In genomic region chr2:15230599-15231192, GRCh38 we compare ENCODE assay signal across 14 cellular contexts.
DNase-seq lines count a peak whose midpoint lies in the region; ATAC-seq, FAIRE-seq and TF ChIP-seq lines count a peak whose summit lies in the region.
"Had no signal": no experiment of that assay in that cellular context is flagged by ENCODE, and none has a peak within 500 bp of the region (broad histone marks: within the 10 kb centered on the region; RNA-seq: fewer than 3 reads in every experiment).

No MANE protein-coding gene starts in this region.

- TF ChIP-seq RAD21 in SK-N-SH (IDR thresholded peaks at IDR 0.05; ENCODE audit: low read length), result no peak

- WGBS in SK-N-SH (ENCODE audit: low lambda C conversion rate), result 100% methylated on average over 7 of the region's 7 CpGs

- no peak overlapping the region for H3K4me2 ChIP-seq in GM23338
- no peak overlapping the region for H3K4me2 ChIP-seq in neural progenitor cell
- H3K4me2 ChIP-seq in SK-N-SH, result no peak overlapping the region

- H3K27ac ChIP-seq in GM23338 (ENCODE audit: low read depth) (no peak overlapping the region), neural progenitor cell (peak overlapping the region; percentile 19), SK-N-SH (ENCODE audit: low read depth in 2 of 2, low read length in 1 of 2) (no peak overlapping the region)

- ATAC-seq in GM23338 (peak; percentile 71), GM19467 (IDR thresholded peaks at IDR 0.05; ENCODE audit: unreplicated experiment) (no peak)

- H3K79me2 ChIP-seq in GM23338 (replicated peaks; ENCODE audit: insufficient read depth), result no peaks in the 10 kb centered on the region
- H3K79me2 ChIP-seq in neural progenitor cell (ENCODE audit: low read depth), result no peaks in the 10 kb centered on the region
- H3K79me2 ChIP-seq in SK-N-SH (ENCODE audit: insufficient read depth), result no peaks in the 10 kb centered on the region

- H3K27ac Mint-ChIP-seq in GM23338 (no peak overlapping the region), brain (peak overlapping the region in 3 of 5 experiments; percentile 20 to 32 (median 31)), neural progenitor cell (peak overlapping the region; percentile 68)
- H3K27ac Mint-ChIP-seq: B cell; CD4-positive, alpha-beta T cell had no signal

- H3K27me3 ChIP-seq in GM23338 (ENCODE audit: insufficient read depth) (no peaks in the 10 kb centered on the region), neural progenitor cell (no peaks in the 10 kb centered on the region), SK-N-SH (ENCODE audit: insufficient read depth) (no peaks in the 10 kb centered on the region)

- H3K4me3 Mint-ChIP-seq in GM23338 (no peak overlapping the region), brain (no peak overlapping the region), neural progenitor cell (no peak overlapping the region)
- H3K4me3 Mint-ChIP-seq: B cell; CD4-positive, alpha-beta T cell had no signal

- no peaks in the 10 kb centered on the region for H4K20me1 ChIP-seq in GM23338 (replicated peaks; ENCODE audit: insufficient read depth)
- H4K20me1 ChIP-seq in neural progenitor cell (ENCODE audit: low read depth), result no peaks in the 10 kb centered on the region
- H4K20me1 ChIP-seq in SK-N-SH (ENCODE audit: insufficient read depth), result no peaks in the 10 kb centered on the region

- no peaks in the 10 kb centered on the region for H3F3A ChIP-seq in GM23338 (replicated peaks; ENCODE audit: low read depth)
- no peaks in the 10 kb centered on the region for H3F3A ChIP-seq in neural progenitor cell (ENCODE audit: low read depth)
- H3F3A ChIP-seq in SK-N-SH (replicated peaks; ENCODE audit: insufficient read depth), result no peaks in the 10 kb centered on the region

- TF ChIP-seq CTCF in GM23338 (conservative IDR thresholded peaks at IDR 0.05; ENCODE audit: low read depth in 2 of 2), result no peak
- no peak for TF ChIP-seq CTCF in brain (conservative IDR thresholded peaks at IDR 0.05)
- no peak for TF ChIP-seq CTCF in neural progenitor cell (IDR thresholded peaks at IDR 0.05)
- TF ChIP-seq CTCF in SK-N-SH (IDR thresholded peaks at IDR 0.05), result no peak

- no peaks in the 10 kb centered on the region for H3K4me1 Mint-ChIP-seq in GM23338
- peaks cover 13% of the 10 kb centered on the region for H3K4me1 Mint-ChIP-seq in brain
- H3K4me1 Mint-ChIP-seq in neural progenitor cell, result peaks cover 23% of the 10 kb centered on the region
- H3K4me1 Mint-ChIP-seq: B cell had no signal

- H3K9me2 ChIP-seq in GM23338 (ENCODE audit: insufficient read depth) (no peaks in the 10 kb centered on the region), SK-N-SH (no peaks in the 10 kb centered on the region)

- H3K4me1 ChIP-seq in GM23338 (ENCODE audit: insufficient read depth), result no peaks in the 10 kb centered on the region
- H3K4me1 ChIP-seq in neural progenitor cell, result no peaks in the 10 kb centered on the region
- H3K4me1 ChIP-seq in SK-N-SH (ENCODE audit: control insufficient read depth in 1 of 2, insufficient read depth in 2 of 2, low read depth in 1 of 2, low read length in 1 of 2), result no peaks in the 10 kb centered on the region
- H3K4me1 ChIP-seq: HAP-1 had no signal

- H3K9ac ChIP-seq in neural progenitor cell (no peak overlapping the region), SK-N-SH (no peak overlapping the region)

- POLR2A ChIA-PET in SK-N-SH (lab: Yijun Ruan, JAX), result no interaction called here

- peak; percentile 3 for DNase-seq in GM23338 (ENCODE audit: low spot score)
- peak; percentile 20 for DNase-seq in neural progenitor cell (ENCODE audit: low spot score)
- no peak for DNase-seq in urothelium cell line (ENCODE audit: low spot score)
- DNase-seq in SK-N-SH, result no peak
- DNase-seq in posterior vena cava (ENCODE audit: low spot score), result no peak
- DNase-seq: C1 segment of cervical spinal cord; Calu3; CD4-positive, alpha-beta T cell; DMS 273 treated with DMSO at 0.1 percent for 48 hours; GOT3 had no signal

- TF ChIP-seq EP300 in SK-N-SH (IDR thresholded peaks at IDR 0.05; ENCODE audit: borderline replicate concordance in 1 of 2, low read depth in 1 of 2, low read length in 1 of 2), result no peak

- H2AFZ ChIP-seq in GM23338 (no peak overlapping the region), neural progenitor cell (replicated peaks) (no peak overlapping the region), SK-N-SH (ENCODE audit: low read depth) (no peak overlapping the region)

- no peaks in the 10 kb centered on the region for H3K9me3 Mint-ChIP-seq in GM23338
- H3K9me3 Mint-ChIP-seq in brain, result peaks cover 0 to 16% (median 6%) of the 10 kb centered on the region in 5 experiments
- peaks cover 12% of the 10 kb centered on the region for H3K9me3 Mint-ChIP-seq in neural progenitor cell
- H3K9me3 Mint-ChIP-seq: CD4-positive, alpha-beta T cell had no signal

- CTCF ChIA-PET in SK-N-SH (lab: Yijun Ruan, JAX), result no interaction called here

- peak; percentile 80 for FAIRE-seq in urothelium cell line (lab: Jason Lieb, UNC)

- no peaks in the 10 kb centered on the region for H3K27me3 Mint-ChIP-seq in GM23338 (ENCODE audit: insufficient read depth, low read depth, poor library complexity)
- H3K27me3 Mint-ChIP-seq in brain, result no peaks in the 10 kb centered on the region
- H3K27me3 Mint-ChIP-seq in neural progenitor cell (ENCODE audit: insufficient read depth, low read depth), result no peaks in the 10 kb centered on the region
- H3K27me3 Mint-ChIP-seq: B cell; CD4-positive, alpha-beta T cell had no signal

- H3K9me3 ChIP-seq in neural progenitor cell (ENCODE audit: low read depth), result no peaks in the 10 kb centered on the region
- H3K9me3 ChIP-seq in SK-N-SH, result peaks cover 8% of the 10 kb centered on the region; the same call in 1 of the 2 replicates
- H3K9me3 ChIP-seq: HAP-1 had no signal

- H3K4me3 ChIP-seq in GM23338, result no peak overlapping the region
- no peak overlapping the region for H3K4me3 ChIP-seq in neural progenitor cell
- H3K4me3 ChIP-seq in SK-N-SH (ENCODE audit: low read depth in 2 of 2, low read length in 1 of 2), result no peak overlapping the region
- H3K4me3 ChIP-seq: HAP-1 had no signal

- H3K36me3 ChIP-seq in GM23338 (ENCODE audit: insufficient read depth) (no peaks in the 10 kb centered on the region), neural progenitor cell (no peaks in the 10 kb centered on the region), SK-N-SH (replicated peaks in 1 of 2; ENCODE audit: control insufficient read depth in 1 of 2, insufficient read depth in 2 of 2, low read length in 1 of 2) (peaks cover 30 to 42% of the 10 kb centered on the region in 2 experiments)
- H3K36me3 ChIP-seq: HAP-1 had no signal

- peaks cover 10% of the 10 kb centered on the region; the same call in 1 of the 3 replicates for H3K36me3 Mint-ChIP-seq in GM23338 (ENCODE audit: low read depth)
- H3K36me3 Mint-ChIP-seq in brain, result peaks cover 76% of the 10 kb centered on the region
- peaks cover 19% of the 10 kb centered on the region for H3K36me3 Mint-ChIP-seq in neural progenitor cell

- intact Hi-C loops in posterior vena cava (cut with DNase I), result no loop called here

TF ChIP-seq in GM23338, 12 proteins besides CTCF, POLR2A, EP300 and RAD21:
- no peak for TF ChIP-seq POLR2AphosphoS5 (IDR thresholded peaks at IDR 0.05; ENCODE audit: low read depth)

TF ChIP-seq in SK-N-SH, 30 proteins besides CTCF, POLR2A, EP300 and RAD21 (continues in another document):
- TF ChIP-seq RCOR1 (IDR thresholded peaks at IDR 0.05; ENCODE audit: low read length) (no peak), REST (IDR thresholded peaks at IDR 0.05; ENCODE audit: low read depth, low read length) (no peak), SMC3 (IDR thresholded peaks at IDR 0.05; ENCODE audit: low read depth, low read length) (no peak), JUND (IDR thresholded peaks at IDR 0.05) (no peak), ELF1 (IDR thresholded peaks at IDR 0.05) (no peak), MEF2A (IDR thresholded peaks at IDR 0.05; ENCODE audit: borderline replicate concordance, low read depth) (no peak), IRF3 (IDR thresholded peaks at IDR 0.05; ENCODE audit: low read depth, low read length) (no peak), FOSL2 (IDR thresholded peaks at IDR 0.05; ENCODE audit: borderline replicate concordance, low read depth) (no peak)

Comparison
In these comparisons a context has a peak if more than half of its experiments do, and no peak if none do; other contexts are left out.
1. DNase-seq: peak in GM23338 (single experiment) and neural progenitor cell (single experiment); none in urothelium cell line (single experiment), SK-N-SH (single experiment) and posterior vena cava (single experiment).